ENCODE assay signal across 8 cellular contexts in the genomic region with DNA sequence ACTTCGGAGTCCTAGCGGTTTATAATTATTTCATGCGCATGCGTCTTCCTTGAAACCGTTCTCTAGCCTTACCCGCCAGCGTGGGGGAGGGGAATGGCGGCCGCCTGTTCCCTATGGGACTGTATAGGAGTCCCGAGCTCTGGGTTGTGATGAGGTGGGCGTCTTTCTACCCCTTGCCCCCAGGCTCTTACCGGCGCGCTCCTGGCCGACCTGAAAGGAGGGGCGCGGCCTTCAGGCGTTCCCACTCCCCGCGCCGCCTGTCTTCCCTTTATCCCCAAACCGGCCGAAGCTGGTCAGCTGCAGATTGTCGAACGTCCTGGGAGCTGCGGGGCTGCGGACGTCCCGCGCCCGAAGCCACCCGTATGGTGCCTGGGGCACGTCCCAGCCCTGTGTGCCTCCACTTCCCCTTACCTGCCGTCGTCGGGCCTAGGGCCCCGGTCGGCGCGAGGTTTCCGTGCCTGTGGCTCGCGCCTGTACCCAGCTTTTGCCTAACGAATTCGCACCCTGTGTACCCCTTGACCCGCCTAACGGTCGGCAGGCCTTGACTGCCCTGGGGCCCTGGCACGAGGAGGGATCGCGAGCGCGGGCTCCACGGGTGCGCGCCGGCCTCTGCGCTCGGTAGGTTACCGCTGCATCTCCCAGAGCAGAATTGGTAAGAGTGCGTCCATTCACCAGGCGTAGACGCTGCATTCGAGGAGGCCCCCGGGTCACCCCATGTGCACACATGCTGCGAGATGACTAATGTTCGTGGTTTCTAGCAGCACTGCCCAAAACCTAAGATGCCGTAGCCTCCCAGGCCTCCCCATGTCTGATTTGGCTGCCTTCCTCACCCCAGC. TPM values are rescaled to one million over a fixed set of nuclear protein-coding genes. Genes with fewer than 3 reads are reported as not detected.
DNase-seq lines count a peak whose midpoint lies in the region; ATAC-seq and TF ChIP-seq lines count a peak whose summit lies in the region.

No MANE protein-coding gene starts in this region.

- peaks cover 3% of the 10 kb centered on the region for H3K27me3 Mint-ChIP-seq in activated T-cell treated with anti-CD3 and anti-CD28 coated beads, Interleukin-2, amount 50 U/mL, for 24 hours
- no peaks in the 10 kb centered on the region for H3K27me3 Mint-ChIP-seq in natural killer cell treated with Interleukin-12 subunit alpha and Interleukin-12 subunit beta and Interleukin-15 and Interleukin-18, amount 100 ng/mL, for 72 hours

- H3K27me3 ChIP-seq in esophagus muscularis mucosa, result no peaks in the 10 kb centered on the region
- H3K27me3 ChIP-seq in thymus (ENCODE audit: control insufficient read depth, insufficient read depth), result no peaks in the 10 kb centered on the region

- H3K9me3 Mint-ChIP-seq in activated T-cell treated with anti-CD3 and anti-CD28 coated beads, Interleukin-2, amount 50 U/mL, for 24 hours, result no peaks in the 10 kb centered on the region
- no peaks in the 10 kb centered on the region for H3K9me3 Mint-ChIP-seq in natural killer cell treated with Interleukin-12 subunit alpha and Interleukin-12 subunit beta and Interleukin-15 and Interleukin-18, amount 100 ng/mL, for 72 hours

- H3K4me3 ChIP-seq in esophagus muscularis mucosa (peak overlapping the region; percentile 75 to 100 (median 98)), thymus (ENCODE audit: low read length) (peak overlapping the region; percentile 95)

- H3K27ac Mint-ChIP-seq in activated T-cell treated with anti-CD3 and anti-CD28 coated beads, Interleukin-2, amount 50 U/mL, for 24 hours, result peak overlapping the region; percentile 99
- H3K27ac Mint-ChIP-seq in natural killer cell treated with Interleukin-12 subunit alpha and Interleukin-12 subunit beta and Interleukin-15 and Interleukin-18, amount 100 ng/mL, for 72 hours, result peak overlapping the region; percentile 98 to 100

- peak overlapping the region; percentile 93 for H3K4me3 Mint-ChIP-seq in activated T-cell treated with anti-CD3 and anti-CD28 coated beads, Interleukin-2, amount 50 U/mL, for 24 hours
- peak overlapping the region; percentile 97 for H3K4me3 Mint-ChIP-seq in natural killer cell treated with Interleukin-12 subunit alpha and Interleukin-12 subunit beta and Interleukin-15 and Interleukin-18, amount 100 ng/mL, for 72 hours

- no peak for TF ChIP-seq POLR2A in esophagus muscularis mucosa (IDR thresholded peaks at IDR 0.05; ENCODE audit: low read depth)

- H3K4me1 ChIP-seq in esophagus muscularis mucosa (peaks cover 39 to 42% (median 41%) of the 10 kb centered on the region in 4 donors), thymus (ENCODE audit: control insufficient read depth, insufficient read depth, low read length) (peaks cover 9% of the 10 kb centered on the region)

- peaks cover 34% of the 10 kb centered on the region for H3K4me1 Mint-ChIP-seq in activated T-cell treated with anti-CD3 and anti-CD28 coated beads, Interleukin-2, amount 50 U/mL, for 24 hours (ENCODE audit: low read depth)
- H3K4me1 Mint-ChIP-seq in natural killer cell treated with Interleukin-12 subunit alpha and Interleukin-12 subunit beta and Interleukin-15 and Interleukin-18, amount 100 ng/mL, for 72 hours (ENCODE audit: low read depth in 2 of 2), result peaks cover 46 to 52% of the 10 kb centered on the region in 2 donors

- no peak for TF ChIP-seq EP300 in esophagus muscularis mucosa (IDR thresholded peaks at IDR 0.05)

- no peaks in the 10 kb centered on the region for H3K9me3 ChIP-seq in esophagus muscularis mucosa
- no peaks in the 10 kb centered on the region for H3K9me3 ChIP-seq in thymus (ENCODE audit: control insufficient read depth)

- TF ChIP-seq CTCF in esophagus muscularis mucosa (IDR thresholded peaks at IDR 0.05), result peak in 1 of 3 experiments; percentile 10

- peaks cover 12 to 34% (median 22%) of the 10 kb centered on the region in 4 donors for H3K36me3 ChIP-seq in esophagus muscularis mucosa
- peaks cover 11% of the 10 kb centered on the region for H3K36me3 ChIP-seq in thymus (ENCODE audit: control insufficient read depth, insufficient read depth)

- DNase-seq in DMS53 (lab: John Stamatoyannopoulos, UW) (peak; percentile 92), MV-4-11 (lab: John Stamatoyannopoulos, UW) (peak; percentile 86), esophagus muscularis mucosa (ENCODE audit: extremely low spot score) (no peak), NCI-H510A treated with DMSO at 0.1 percent for 48 hours (lab: John Stamatoyannopoulos, UW) (no peak)
- no peak for DNase-seq in activated T-cell treated with anti-CD3 and anti-CD28 coated beads, Interleukin-2, amount 50 U/mL, for 24 hours
- DNase-seq in natural killer cell treated with Interleukin-12 subunit alpha and Interleukin-12 subunit beta and Interleukin-15 and Interleukin-18, amount 100 ng/mL, for 72 hours (ENCODE audit: low spot score), result peak; percentile 71

- peak overlapping the region; percentile 97 to 100 (median 100) for H3K27ac ChIP-seq in esophagus muscularis mucosa (replicated peaks in 1 of 4)
- peak overlapping the region; percentile 100 for H3K27ac ChIP-seq in thymus (ENCODE audit: low read depth)

- peaks cover 52% of the 10 kb centered on the region for H3K36me3 Mint-ChIP-seq in activated T-cell treated with anti-CD3 and anti-CD28 coated beads, Interleukin-2, amount 50 U/mL, for 24 hours (ENCODE audit: low read depth)
- H3K36me3 Mint-ChIP-seq in natural killer cell treated with Interleukin-12 subunit alpha and Interleukin-12 subunit beta and Interleukin-15 and Interleukin-18, amount 100 ng/mL, for 72 hours, result peaks cover 40% of the 10 kb centered on the region

- peak; percentile 9 for ATAC-seq in GM21825 (IDR thresholded peaks at IDR 0.05; ENCODE audit: unreplicated experiment)
- peak; percentile 26 to 67 for ATAC-seq in natural killer cell treated with Interleukin-12 subunit alpha and Interleukin-12 subunit beta and Interleukin-15 and Interleukin-18, amount 100 ng/mL, for 72 hours

- intact Hi-C loops in esophagus muscularis mucosa (cut with DNase I), result loop anchor here (5.0 kb wide), 1 partner anchor 72 kb away; the partner anchor contains the start of gene RUFY1

- WGBS in esophagus muscularis mucosa, result 2% methylated on average over 29 of the region's 68 CpGs
- WGBS in thymus, result 21% methylated on average over 68 of the region's 68 CpGs

RNA-seq across cellular contexts. Expression of gene HNRNPH1, which starts 0.7 kb away (rescaled TPM):
- 100 to 1,000 TPM; 234 to 369 (median 244) TPM for total RNA-seq in esophagus muscularis mucosa
- 1,000 to 10,000 TPM in 1 of 2 donors, 100 to 1,000 TPM in 1; 874 to 1,296 TPM for total RNA-seq in natural killer cell treated with Interleukin-12 subunit alpha and Interleukin-12 subunit beta and Interleukin-15 and Interleukin-18, amount 100 ng/mL, for 72 hours
- 582 TPM for polyA plus RNA-seq in thymus

RNA-seq across cellular contexts. Expression of gene CBY3, which starts 56.7 kb away (rescaled TPM):
- total RNA-seq in esophagus muscularis mucosa, result not detected
- total RNA-seq in natural killer cell treated with Interleukin-12 subunit alpha and Interleukin-12 subunit beta and Interleukin-15 and Interleukin-18, amount 100 ng/mL, for 72 hours, result 1 to 10 TPM in 1 of 2 donors, not detected in 1; 1.6 TPM
- polyA plus RNA-seq in thymus, result 0.07 TPM

Comparison
In these comparisons a context has a peak if more than half of its experiments do, and no peak if none do; other contexts are left out.
1. DNase-seq: peak in DMS53 (single experiment), MV-4-11 (single experiment) and natural killer cell treated with Interleukin-12 subunit alpha and Interleukin-12 subunit beta and Interleukin-15 and Interleukin-18, amount 100 ng/mL, for 72 hours (single experiment); none in activated T-cell treated with anti-CD3 and anti-CD28 coated beads, Interleukin-2, amount 50 U/mL, for 24 hours (single experiment), esophagus muscularis mucosa (single experiment) and NCI-H510A treated with DMSO at 0.1 percent for 48 hours (single experiment).